Comparison of ENCODE assay signal across 12 cellular contexts in genomic region chr11:84249344-84250135, GRCh38.
DNase-seq lines count a peak whose midpoint lies in the region; ATAC-seq and TF ChIP-seq lines count a peak whose summit lies in the region.
"Had no signal": no experiment of that assay in that cellular context is flagged by ENCODE, and none has a peak within 500 bp of the region (broad histone marks: within the 10 kb centered on the region; RNA-seq: fewer than 3 reads in every experiment).

No MANE protein-coding gene starts in this region.

- DNase-seq in foreskin keratinocyte, result peak; percentile 6 to 58
- no peak for DNase-seq in islet precursor cell
- no peak for DNase-seq in SW480 (ENCODE audit: low spot score)
- DNase-seq in neuronal stem cell (ENCODE audit: low spot score), result no peak
- DNase-seq in activated CD8-positive, alpha-beta memory T cell treated with anti-CD3 and anti-CD28 coated beads, Interleukin-2, amount 50 U/mL, for 48 hours, result no peak
- DNase-seq: activated naive CD4-positive, alpha-beta T cell treated with anti-CD3 and anti-CD28 coated beads for 36 hours; right cardiac atrium; stimulated activated CD8-positive, alpha-beta memory T cell treated with anti-CD3 and anti-CD28 coated beads, Interleukin-4, amount 100 ng/mL, for 48 hours had no signal

- no peak overlapping the region for H2AK5ac ChIP-seq in neuronal stem cell (ENCODE audit: low read depth, low read length)

- H3K18ac ChIP-seq in neuronal stem cell (ENCODE audit: low read length), result no peak overlapping the region

- TF ChIP-seq CTCF in foreskin keratinocyte (conservative IDR thresholded peaks at IDR 0.05), result peak; percentile 16

- H3K4me1 ChIP-seq in foreskin keratinocyte, result peaks cover 11% of the 10 kb centered on the region
- H3K4me1 ChIP-seq in neuronal stem cell (ENCODE audit: control insufficient read depth in 2 of 2, insufficient read depth in 1 of 2, low read depth in 1 of 2, low read length in 2 of 2), result no peaks in the 10 kb centered on the region

- H3K4me2 ChIP-seq in neuronal stem cell (ENCODE audit: insufficient read depth, low read length, poor library complexity, severe bottlenecking), result no peak overlapping the region

- H3K4ac ChIP-seq in neuronal stem cell (ENCODE audit: low read length), result no peak overlapping the region

- no peak overlapping the region for H2BK15ac ChIP-seq in neuronal stem cell (ENCODE audit: low read length)

- no peaks in the 10 kb centered on the region for H3K9me3 ChIP-seq in neuronal stem cell (replicated peaks in 1 of 2; ENCODE audit: control insufficient read depth in 2 of 2, insufficient read depth in 1 of 2, low read depth in 1 of 2, low read length in 2 of 2)

- no peak overlapping the region for H3K23ac ChIP-seq in neuronal stem cell (ENCODE audit: low read depth, low read length, poor library complexity)

- no peak overlapping the region for H2BK120ac ChIP-seq in neuronal stem cell (ENCODE audit: low read depth, low read length)

- H3K27me3 ChIP-seq in foreskin keratinocyte (no peaks in the 10 kb centered on the region), neuronal stem cell (ENCODE audit: control insufficient read depth in 3 of 3, insufficient read depth in 3 of 3, low read depth in 1 of 3, low read length in 3 of 3) (no peaks in the 10 kb centered on the region)

- no peak overlapping the region for H2BK5ac ChIP-seq in neuronal stem cell (ENCODE audit: low read length)

- no peak overlapping the region for H4K8ac ChIP-seq in neuronal stem cell (ENCODE audit: low read depth, low read length)

- H3K79me1 ChIP-seq in neuronal stem cell (ENCODE audit: low read depth, low read length), result no peaks in the 10 kb centered on the region

- H3K36me3 ChIP-seq in neuronal stem cell (replicated peaks in 1 of 2; ENCODE audit: control insufficient read depth in 2 of 2, insufficient read depth in 2 of 2, low read length in 2 of 2), result peaks cover 0 to 3% of the 10 kb centered on the region in 2 donors

- H3K27ac ChIP-seq in foreskin keratinocyte (no peak overlapping the region), neuronal stem cell (replicated peaks; ENCODE audit: low read length) (no peak overlapping the region)
- H3K27ac ChIP-seq: C4-2B had no signal

- no peak overlapping the region for H2BK12ac ChIP-seq in neuronal stem cell (ENCODE audit: low read length)

- peak; percentile 90 for ATAC-seq in GM18502 (IDR thresholded peaks at IDR 0.05; ENCODE audit: poor library complexity, unreplicated experiment)
- ATAC-seq in GM21528 (IDR thresholded peaks at IDR 0.05; ENCODE audit: low FRiP score, unreplicated experiment), result peak; percentile 79
- ATAC-seq in HG03439 (IDR thresholded peaks at IDR 0.05; ENCODE audit: unreplicated experiment), result peak; percentile 59
- peak; percentile 71 for ATAC-seq in foreskin keratinocyte
- ATAC-seq: right cardiac atrium had no signal

- no peak overlapping the region for H3K14ac ChIP-seq in neuronal stem cell (ENCODE audit: low read length)

- H3K4me3 ChIP-seq in neuronal stem cell (ENCODE audit: low read length in 2 of 2), result no peak overlapping the region

- no peak overlapping the region for H3K9ac ChIP-seq in neuronal stem cell (ENCODE audit: low read depth, low read length, poor library complexity)

- H4K91ac ChIP-seq in neuronal stem cell (ENCODE audit: low read depth, low read length, poor library complexity), result no peak overlapping the region

- WGBS in neuronal stem cell (ENCODE audit: extremely low coverage in 2 of 2, insufficient read length in 2 of 2, insufficient replicate concordance in 1 of 2), 2 donors, result no CpG with 5 or more reads among the region's 4 CpGs

- H2AFZ ChIP-seq in neuronal stem cell (ENCODE audit: low read length), result no peak overlapping the region

Comparison
In these comparisons a context has a peak if more than half of its experiments do, and no peak if none do; other contexts are left out.
1. DNase-seq: peak in foreskin keratinocyte (2 of 2); none in islet precursor cell (single experiment), SW480 (single experiment), neuronal stem cell (single experiment) and activated CD8-positive, alpha-beta memory T cell treated with anti-CD3 and anti-CD28 coated beads, Interleukin-2, amount 50 U/mL, for 48 hours (single experiment).
2. Peak in every context shown above with its lines, with median percentiles within 50 percentile points of each other: ATAC-seq.